Comparison of ENCODE assay signal across 12 cellular contexts in genomic region chr21:32756096-32756495, GRCh38. TPM values are rescaled to one million over a fixed set of nuclear protein-coding genes. Genes with fewer than 3 reads are reported as not detected.
DNase-seq lines count a peak whose midpoint lies in the region; ATAC-seq and TF ChIP-seq lines count a peak whose summit lies in the region.
"Had no signal": no experiment of that assay in that cellular context is flagged by ENCODE, and none has a peak within 500 bp of the region (broad histone marks: within the 10 kb centered on the region; RNA-seq: fewer than 3 reads in every experiment).

No MANE protein-coding gene starts in this region.

- peak overlapping the region; percentile 44 for H3K27ac Mint-ChIP-seq in activated T-cell treated with anti-CD3 and anti-CD28 coated beads, Interleukin-2, amount 50 U/mL, for 24 hours
- H3K27ac Mint-ChIP-seq in progenitor cell of endocrine pancreas, result peak overlapping the region; percentile 62
- H3K27ac Mint-ChIP-seq: CD14-positive monocyte, H9, IgD-negative memory B cell had no signal

- no peaks in the 10 kb centered on the region for H3K9me3 Mint-ChIP-seq in activated T-cell treated with anti-CD3 and anti-CD28 coated beads, Interleukin-2, amount 50 U/mL, for 24 hours
- H3K9me3 Mint-ChIP-seq in progenitor cell of endocrine pancreas (ENCODE audit: low read depth), result no peaks in the 10 kb centered on the region
- H3K9me3 Mint-ChIP-seq: CD14-positive monocyte; CD4-positive, alpha-beta memory T cell; H9; IgD-negative memory B cell had no signal

- no peaks in the 10 kb centered on the region for H3K27me3 Mint-ChIP-seq in activated T-cell treated with anti-CD3 and anti-CD28 coated beads, Interleukin-2, amount 50 U/mL, for 24 hours
- H3K27me3 Mint-ChIP-seq in progenitor cell of endocrine pancreas, result no peaks in the 10 kb centered on the region
- H3K27me3 Mint-ChIP-seq: CD4-positive, alpha-beta memory T cell; IgD-negative memory B cell had no signal

- no peak for DNase-seq in activated T-cell treated with anti-CD3 and anti-CD28 coated beads, Interleukin-2, amount 50 U/mL, for 24 hours
- no peak for DNase-seq in activated T-cell treated with anti-CD3 and anti-CD28 coated beads, Interleukin-2, amount 50 U/mL, for 1 hour
- DNase-seq in left kidney (ENCODE audit: low read depth, low spot score) (peak; percentile 9), progenitor cell of endocrine pancreas (ENCODE audit: low spot score, unreplicated experiment) (no peak), NCI-H1930 (lab: John Stamatoyannopoulos, UW) (no peak), germinal center (ENCODE audit: low spot score) (no peak)
- DNase-seq: 8988T; CD4-positive, alpha-beta memory T cell; H9 had no signal

- no peak overlapping the region for H3K4me3 Mint-ChIP-seq in activated T-cell treated with anti-CD3 and anti-CD28 coated beads, Interleukin-2, amount 50 U/mL, for 24 hours
- H3K4me3 Mint-ChIP-seq in progenitor cell of endocrine pancreas (ENCODE audit: low read depth), result peak overlapping the region; percentile 21
- H3K4me3 Mint-ChIP-seq: CD14-positive monocyte; CD4-positive, alpha-beta memory T cell; H9; IgD-negative memory B cell had no signal

- peaks cover 99% of the 10 kb centered on the region for H3K36me3 Mint-ChIP-seq in activated T-cell treated with anti-CD3 and anti-CD28 coated beads, Interleukin-2, amount 50 U/mL, for 24 hours (ENCODE audit: low read depth)
- peaks cover 42% of the 10 kb centered on the region for H3K36me3 Mint-ChIP-seq in progenitor cell of endocrine pancreas (ENCODE audit: insufficient read depth)

- no peak for ATAC-seq in GM18511 (IDR thresholded peaks at IDR 0.05; ENCODE audit: unreplicated experiment)

- no peak for TF ChIP-seq CTCF in progenitor cell of endocrine pancreas (IDR thresholded peaks at IDR 0.05; ENCODE audit: unreplicated experiment)

- H3K4me1 Mint-ChIP-seq in activated T-cell treated with anti-CD3 and anti-CD28 coated beads, Interleukin-2, amount 50 U/mL, for 24 hours (ENCODE audit: low read depth), result peaks cover 34% of the 10 kb centered on the region
- peaks cover 29% of the 10 kb centered on the region for H3K4me1 Mint-ChIP-seq in progenitor cell of endocrine pancreas (ENCODE audit: low read depth)
- H3K4me1 Mint-ChIP-seq: CD14-positive monocyte had no signal

RNA-seq across cellular contexts. Expression of gene PAXBP1, which starts 15.5 kb away (rescaled TPM):
- total RNA-seq in progenitor cell of endocrine pancreas, result 97.7 and 98.1 TPM in 2 replicates

RNA-seq across cellular contexts. Expression of gene SYNJ1, which starts 28.3 kb away (rescaled TPM):
- total RNA-seq in progenitor cell of endocrine pancreas, result 9.5 and 10.1 TPM in 2 replicates
